ENCODE assay signal across 1 cellular context in the genomic region with DNA sequence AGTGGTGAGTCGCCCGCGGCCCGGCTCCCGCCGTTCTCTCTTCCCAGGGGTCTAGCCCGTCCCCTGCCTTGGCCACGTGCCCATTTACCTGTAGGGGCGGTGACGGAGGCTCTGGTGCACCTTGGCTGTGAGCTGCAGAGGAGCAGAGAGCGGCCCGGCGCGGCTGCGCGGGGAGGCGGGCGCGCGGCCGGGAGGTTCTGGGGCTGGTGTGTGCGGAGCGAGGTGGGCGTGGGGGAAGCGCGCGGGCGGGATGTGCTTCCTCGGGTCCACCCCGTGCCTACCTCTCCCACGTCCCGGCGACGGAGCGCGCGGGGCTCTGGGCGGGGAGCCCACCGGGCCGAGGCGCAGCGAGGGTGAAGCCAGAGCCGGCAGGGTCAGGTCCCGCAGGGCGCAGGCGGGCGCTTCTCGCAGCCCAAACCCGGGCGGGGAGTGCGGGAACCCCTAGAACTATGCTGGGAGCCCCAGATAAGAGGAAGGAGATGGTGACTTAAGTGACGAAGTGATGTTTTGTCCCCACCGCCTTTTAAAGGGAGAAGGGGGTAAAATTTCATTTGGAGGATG.
TF ChIP-seq lines count a peak whose summit lies in the region.

No MANE protein-coding gene starts in this region.

TF ChIP-seq in HEK293, 187 proteins besides CTCF, POLR2A, EP300 and RAD21 (continued from another document):
- TF ChIP-seq, protein P1, sequence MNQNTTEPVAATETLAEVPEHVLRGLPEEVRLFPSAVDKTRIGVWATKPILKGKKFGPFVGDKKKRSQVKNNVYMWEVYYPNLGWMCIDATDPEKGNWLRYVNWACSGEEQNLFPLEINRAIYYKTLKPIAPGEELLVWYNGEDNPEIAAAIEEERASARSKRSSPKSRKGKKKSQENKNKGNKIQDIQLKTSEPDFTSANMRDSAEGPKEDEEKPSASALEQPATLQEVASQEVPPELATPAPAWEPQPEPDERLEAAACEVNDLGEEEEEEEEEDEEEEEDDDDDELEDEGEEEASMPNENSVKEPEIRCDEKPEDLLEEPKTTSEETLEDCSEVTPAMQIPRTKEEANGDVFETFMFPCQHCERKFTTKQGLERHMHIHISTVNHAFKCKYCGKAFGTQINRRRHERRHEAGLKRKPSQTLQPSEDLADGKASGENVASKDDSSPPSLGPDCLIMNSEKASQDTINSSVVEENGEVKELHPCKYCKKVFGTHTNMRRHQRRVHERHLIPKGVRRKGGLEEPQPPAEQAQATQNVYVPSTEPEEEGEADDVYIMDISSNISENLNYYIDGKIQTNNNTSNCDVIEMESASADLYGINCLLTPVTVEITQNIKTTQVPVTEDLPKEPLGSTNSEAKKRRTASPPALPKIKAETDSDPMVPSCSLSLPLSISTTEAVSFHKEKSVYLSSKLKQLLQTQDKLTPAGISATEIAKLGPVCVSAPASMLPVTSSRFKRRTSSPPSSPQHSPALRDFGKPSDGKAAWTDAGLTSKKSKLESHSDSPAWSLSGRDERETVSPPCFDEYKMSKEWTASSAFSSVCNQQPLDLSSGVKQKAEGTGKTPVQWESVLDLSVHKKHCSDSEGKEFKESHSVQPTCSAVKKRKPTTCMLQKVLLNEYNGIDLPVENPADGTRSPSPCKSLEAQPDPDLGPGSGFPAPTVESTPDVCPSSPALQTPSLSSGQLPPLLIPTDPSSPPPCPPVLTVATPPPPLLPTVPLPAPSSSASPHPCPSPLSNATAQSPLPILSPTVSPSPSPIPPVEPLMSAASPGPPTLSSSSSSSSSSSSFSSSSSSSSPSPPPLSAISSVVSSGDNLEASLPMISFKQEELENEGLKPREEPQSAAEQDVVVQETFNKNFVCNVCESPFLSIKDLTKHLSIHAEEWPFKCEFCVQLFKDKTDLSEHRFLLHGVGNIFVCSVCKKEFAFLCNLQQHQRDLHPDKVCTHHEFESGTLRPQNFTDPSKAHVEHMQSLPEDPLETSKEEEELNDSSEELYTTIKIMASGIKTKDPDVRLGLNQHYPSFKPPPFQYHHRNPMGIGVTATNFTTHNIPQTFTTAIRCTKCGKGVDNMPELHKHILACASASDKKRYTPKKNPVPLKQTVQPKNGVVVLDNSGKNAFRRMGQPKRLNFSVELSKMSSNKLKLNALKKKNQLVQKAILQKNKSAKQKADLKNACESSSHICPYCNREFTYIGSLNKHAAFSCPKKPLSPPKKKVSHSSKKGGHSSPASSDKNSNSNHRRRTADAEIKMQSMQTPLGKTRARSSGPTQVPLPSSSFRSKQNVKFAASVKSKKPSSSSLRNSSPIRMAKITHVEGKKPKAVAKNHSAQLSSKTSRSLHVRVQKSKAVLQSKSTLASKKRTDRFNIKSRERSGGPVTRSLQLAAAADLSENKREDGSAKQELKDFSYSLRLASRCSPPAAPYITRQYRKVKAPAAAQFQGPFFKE (tag by site-specific recombination; IDR thresholded peaks at IDR 0.05; ENCODE audit: borderline replicate concordance): no peak
- TF ChIP-seq ZNF747 (tag by site-specific recombination; IDR thresholded peaks at IDR 0.05): no peak
